Comparison of ENCODE assay signal across 10 cellular contexts in the genomic region with DNA sequence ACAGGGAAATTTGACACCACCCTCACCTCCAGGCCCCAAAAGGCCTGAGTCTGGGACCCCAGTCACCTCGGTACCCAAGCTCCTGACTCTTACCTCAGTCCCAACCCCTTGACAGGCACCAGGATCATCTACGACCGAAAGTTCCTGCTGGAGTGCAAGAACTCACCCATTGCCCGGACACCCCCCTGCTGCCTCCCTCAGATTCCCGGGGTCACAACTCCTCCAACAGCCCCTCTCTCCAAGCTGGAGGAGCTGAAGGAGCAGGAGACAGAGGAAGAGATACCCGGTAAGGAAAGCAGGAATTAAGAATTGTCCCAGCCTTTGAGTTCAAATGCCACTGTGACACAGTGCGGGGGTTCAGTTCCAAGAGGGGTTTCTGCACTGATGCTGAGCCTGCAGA. TPM values are rescaled to one million over a fixed set of nuclear protein-coding genes. Genes with fewer than 3 reads are reported as not detected.
A peak's percentile ranks its signal among the peaks of the same experiment; 100 is the strongest.
DNase-seq lines count a peak whose midpoint lies in the region; ATAC-seq and TF ChIP-seq lines count a peak whose summit lies in the region.
"Had no signal": no experiment of that assay in that cellular context is flagged by ENCODE, and none has a peak within 500 bp of the region (broad histone marks: within the 10 kb centered on the region; RNA-seq: fewer than 3 reads in every experiment).

No MANE protein-coding gene starts in this region.

- no peak overlapping the region for H2AFZ ChIP-seq in DND-41 (ENCODE audit: low read depth, low read length)

- in situ Hi-C loops in gastrocnemius medialis (cut with MboI; ENCODE audit: low sequenced_read_pairs in 4 of 4), result loop anchor here in 2 of 4 donors (10.0 kb wide), 1 partner anchor 96 kb away; the partner anchor contains the start of genes IK (in 2 of the 2) and NDUFA2 (in 2 of the 2)

- peak overlapping the region; percentile 74 for H3K9ac ChIP-seq in DND-41 (ENCODE audit: low read depth, low read length)

- TF ChIP-seq POLR2A in gastrocnemius medialis (IDR thresholded peaks at IDR 0.05), result no peak

- peaks cover 63% of the 10 kb centered on the region for H3K36me3 ChIP-seq in DND-41 (ENCODE audit: insufficient read depth, low read length)
- peaks cover 0 to 37% of the 10 kb centered on the region in 2 donors for H3K36me3 ChIP-seq in gastrocnemius medialis

- TF ChIP-seq CTCF in DND-41 (IDR thresholded peaks at IDR 0.05; ENCODE audit: borderline replicate concordance, extremely low read depth, low read length, poor library complexity, severe bottlenecking) (no peak), fibroblast of the aortic adventitia (IDR thresholded peaks at IDR 0.05; ENCODE audit: insufficient read depth, low read length) (no peak), gastrocnemius medialis (IDR thresholded peaks at IDR 0.05 in 4 of 5, conservative IDR thresholded peaks at IDR 0.05 in 1 of 5) (no peak)

- H3K9me3 ChIP-seq in DND-41 (ENCODE audit: insufficient read depth, low read length, severe bottlenecking) (no peaks in the 10 kb centered on the region), gastrocnemius medialis (no peaks in the 10 kb centered on the region)

- H3K27me3 Mint-ChIP-seq in T-cell, result no peaks in the 10 kb centered on the region

- peaks cover 41 to 52% (median 43%) of the 10 kb centered on the region in 3 donors for H3K4me1 Mint-ChIP-seq in T-cell

- H3K36me3 Mint-ChIP-seq in T-cell, result peaks cover 36% of the 10 kb centered on the region

- H3K4me2 ChIP-seq in DND-41 (ENCODE audit: insufficient read depth, low read length), result peak overlapping the region; percentile 68

- H3K27me3 ChIP-seq in DND-41 (ENCODE audit: insufficient read depth, low read length, poor library complexity), result no peaks in the 10 kb centered on the region
- H3K27me3 ChIP-seq in gastrocnemius medialis, result no peaks in the 10 kb centered on the region

- H3K4me3 Mint-ChIP-seq in T-cell, result peak overlapping the region; percentile 88 to 89 (median 89)

- peak overlapping the region; percentile 83 for H3K27ac ChIP-seq in DND-41 (ENCODE audit: low read length)
- peak overlapping the region; percentile 92 to 100 (median 100) for H3K27ac ChIP-seq in gastrocnemius medialis

- CTCF ChIA-PET in T-cell (lab: Charles Lee), result interaction anchor here (0.6 to 2.5 kb wide), 6 partner anchors 15 to 99 kb away, joined by 3 to 11 read pairs (median 10); partner anchors contain the start of genes APBB3 (in 1 of the 2), IK (in 1 of the 2) and NDUFA2 (in 1 of the 2)

- ATAC-seq in DND-41 (ENCODE audit: insufficient read depth, low read depth), result no peak
- no peak for ATAC-seq in T-cell (replicated peaks in 1 of 4)
- ATAC-seq in gastrocnemius medialis, result no peak
- no peak for ATAC-seq in HG03439 (IDR thresholded peaks at IDR 0.05; ENCODE audit: unreplicated experiment)
- ATAC-seq in esophagus mucosa, result no peak

- H3K4me3 ChIP-seq in DND-41 (ENCODE audit: low read depth in 1 of 2, low read length in 2 of 2), result peak overlapping the region in 1 of 2 experiments; percentile 57; a peak in 2 of 4 replicates
- H3K4me3 ChIP-seq in fibroblast of the aortic adventitia (ENCODE audit: low read depth, low read length), result peak overlapping the region; percentile 65
- H3K4me3 ChIP-seq in gastrocnemius medialis, result peak overlapping the region; percentile 54 to 79 (median 78)

- H3K9me3 Mint-ChIP-seq in T-cell, result no peaks in the 10 kb centered on the region

- peaks cover 8% of the 10 kb centered on the region; the same call in 1 of the 2 replicates for H4K20me1 ChIP-seq in DND-41 (ENCODE audit: insufficient read depth, low read length)

- peak overlapping the region; percentile 97 to 99 for H3K27ac Mint-ChIP-seq in T-cell

- POLR2A ChIA-PET in T-cell (lab: Charles Lee), result interaction anchor here (0.6 to 2.4 kb wide), 6 partner anchors 10 to 158 kb away, joined by 3 to 11 read pairs (median 4); partner anchors contain the start of genes ANKHD1 (in 1 of the 2), APBB3 (in 1 of the 2), SLC35A4 (in 1 of the 2) and ZMAT2 (in 1 of the 2)

- no peak for DNase-seq in DND-41
- no peak for DNase-seq in T-cell
- DNase-seq in fibroblast of the aortic adventitia (ENCODE audit: low read depth), result no peak
- no peak for DNase-seq in gastrocnemius medialis
- DNase-seq in AG20443 (ENCODE audit: low spot score), result no peak
- no peak for DNase-seq in GF-D8 (lab: John Stamatoyannopoulos, UW)
- DNase-seq: central memory CD4-positive, alpha-beta T cell had no signal

- H3K4me1 ChIP-seq in DND-41 (ENCODE audit: insufficient read depth, low read length), result peaks cover 37% of the 10 kb centered on the region
- H3K4me1 ChIP-seq in gastrocnemius medialis, result peaks cover 46 to 52% of the 10 kb centered on the region in 2 donors

- intact Hi-C loops in gastrocnemius medialis (cut with DNase I; ENCODE audit: low total_unique reads), result loop anchor here (1.0 to 5.0 kb wide), 2 partner anchors 16 to 154 kb away; partner anchors contain the start of genes APBB3, SLC35A4 and ZMAT2

- peaks cover 24% of the 10 kb centered on the region for H3K79me2 ChIP-seq in DND-41 (ENCODE audit: insufficient read depth, low read length)

RNA-seq across cellular contexts. Expression of gene EIF4EBP3, which starts 1.3 kb away (rescaled TPM):
- total RNA-seq in T-cell, result 10 to 100 TPM; 10.6 to 23.6 (median 20.4) TPM
- total RNA-seq in fibroblast of the aortic adventitia (ENCODE audit: low replicate concordance), result 0.74 and 4.7 TPM in 2 replicates
- total RNA-seq in gastrocnemius medialis, result 100 to 1,000 TPM in 1 of 4 donors, 10 to 100 TPM in 3; 38.6 to 118 (median 51.8) TPM
- 20.7 TPM for total RNA-seq in esophagus mucosa
- total RNA-seq: M059J had no signal

RNA-seq across cellular contexts. Expression of gene SRA1, which starts 8.5 kb away (rescaled TPM):
- total RNA-seq in T-cell (10 to 100 TPM; 26.8 to 30.5 (median 28.4) TPM), fibroblast of the aortic adventitia (ENCODE audit: low replicate concordance) (29.3 and 29.6 TPM in 2 replicates), gastrocnemius medialis (10 to 100 TPM; 34.1 to 67.3 (median 40.6) TPM), esophagus mucosa (28.6 TPM)

RNA-seq across cellular contexts. Expression of gene APBB3, which starts 15.6 kb away (rescaled TPM):
- total RNA-seq in T-cell (10 to 100 TPM; 53.9 to 70.5 (median 64.1) TPM), fibroblast of the aortic adventitia (ENCODE audit: low replicate concordance) (16.1 and 17.5 TPM in 2 replicates), gastrocnemius medialis (10 to 100 TPM in 2 of 4 donors, 1 to 10 TPM in 2; 4.1 to 12.5 (median 9.0) TPM), esophagus mucosa (5.2 TPM)

RNA-seq across cellular contexts. Expression of gene SLC35A4, which starts 15.8 kb away (rescaled TPM):
- total RNA-seq in T-cell, result 10 to 100 TPM; 47.7 to 75.2 (median 72.4) TPM
- total RNA-seq in fibroblast of the aortic adventitia (ENCODE audit: low replicate concordance), result 17.0 and 28.0 TPM in 2 replicates
- total RNA-seq in gastrocnemius medialis, result 100 to 1,000 TPM in 2 of 4 donors, 10 to 100 TPM in 2; 71.7 to 152 (median 114) TPM
- total RNA-seq in esophagus mucosa, result 52.4 TPM
